ENCODE assay signal across 17 cellular contexts in genomic region chr14:21699551-21699950, GRCh38. TPM values are rescaled to one million over a fixed set of nuclear protein-coding genes. Genes with fewer than 3 reads are reported as not detected.
DNase-seq lines count a peak whose midpoint lies in the region; ATAC-seq, FAIRE-seq and TF ChIP-seq lines count a peak whose summit lies in the region.
"Had no signal": no experiment of that assay in that cellular context is flagged by ENCODE, and none has a peak within 500 bp of the region (broad histone marks: within the 10 kb centered on the region; RNA-seq: fewer than 3 reads in every experiment).

No MANE protein-coding gene starts in this region.

- no peak for TF ChIP-seq POLR2A in GM12892 (IDR thresholded peaks at IDR 0.05; ENCODE audit: low read depth, low read length)

- TF ChIP-seq CTCF in HEK293 (tag by site-specific recombination; IDR thresholded peaks at IDR 0.05) (no peak), hepatocyte (IDR thresholded peaks at IDR 0.05; ENCODE audit: poor library complexity) (no peak), progenitor cell of endocrine pancreas (IDR thresholded peaks at IDR 0.05; ENCODE audit: unreplicated experiment) (no peak)

- no peaks in the 10 kb centered on the region for H3K9me2 ChIP-seq in hepatocyte (replicated peaks; ENCODE audit: insufficient read depth)

- peak overlapping the region; percentile 89 for H3K27ac Mint-ChIP-seq in progenitor cell of endocrine pancreas
- H3K27ac Mint-ChIP-seq: CD4-positive, alpha-beta T cell had no signal

- peaks cover 0 to 6% (median 0%) of the 10 kb centered on the region in 11 experiments; a peak in 2 of 22 replicates for H4K20me1 ChIP-seq in BLaER1 treated with 17β-estradiol and CSF1 and Interleukin-3, amounts not matched to agents 10 nM and 100 nM
- no peaks in the 10 kb centered on the region for H4K20me1 ChIP-seq in hepatocyte (ENCODE audit: insufficient read depth, poor library complexity, severe bottlenecking)

- peaks cover 47 to 84% (median 61%) of the 10 kb centered on the region in 11 experiments for H3K27me3 ChIP-seq in BLaER1 treated with 17β-estradiol and CSF1 and Interleukin-3, amounts not matched to agents 10 nM and 100 nM
- H3K27me3 ChIP-seq in hepatocyte = no peaks in the 10 kb centered on the region

- H3K4me2 ChIP-seq in BLaER1 treated with 17β-estradiol and CSF1 and Interleukin-3, amounts not matched to agents 10 nM and 100 nM = peak overlapping the region in 10 of 11 experiments; percentile 3 to 84 (median 71); a peak in 18 of 22 replicates
- H3K4me2 ChIP-seq in hepatocyte = peak overlapping the region; percentile 8
- H3K4me2 ChIP-seq: A549 had no signal

- CTCF ChIA-PET in HEK293 (lab: Yijun Ruan, JAX) = interaction anchor here (1.4 kb wide), 1 partner anchor 12 kb away, joined by 5 read pairs; no protein-coding TSS in a partner anchor

- H3K9ac ChIP-seq in BLaER1 treated with 17β-estradiol and CSF1 and Interleukin-3, amounts not matched to agents 10 nM and 100 nM = no peak overlapping the region

- peaks cover 0 to 24% (median 13%) of the 10 kb centered on the region in 10 experiments; a peak in 18 of 20 replicates for H3K4me1 ChIP-seq in BLaER1 treated with 17β-estradiol and CSF1 and Interleukin-3, amounts not matched to agents 10 nM and 100 nM
- peaks cover 26% of the 10 kb centered on the region for H3K4me1 ChIP-seq in HEK293 (ENCODE audit: control insufficient read depth, insufficient read depth, low read length)
- H3K4me1 ChIP-seq in hepatocyte (ENCODE audit: insufficient read depth) = peaks cover 8% of the 10 kb centered on the region
- H3K4me1 ChIP-seq: A549 had no signal

- POLR2A ChIA-PET in HEK293 (lab: Yijun Ruan, JAX) = no interaction called here

- H3K4me3 ChIP-seq in BLaER1 treated with 17β-estradiol and CSF1 and Interleukin-3, amounts not matched to agents 10 nM and 100 nM = no peak overlapping the region
- H3K4me3 ChIP-seq in HEK293 (ENCODE audit: low read depth, low read length) (no peak overlapping the region), hepatocyte (no peak overlapping the region)
- H3K4me3 ChIP-seq: A549 had no signal

- no peak overlapping the region for H3K4me3 Mint-ChIP-seq in progenitor cell of endocrine pancreas (ENCODE audit: low read depth)
- H3K4me3 Mint-ChIP-seq: CD4-positive, alpha-beta T cell had no signal

- peaks cover 7% of the 10 kb centered on the region for H3K9me3 Mint-ChIP-seq in progenitor cell of endocrine pancreas (ENCODE audit: low read depth)
- H3K9me3 Mint-ChIP-seq: CD4-positive, alpha-beta T cell had no signal

- H3K27me3 Mint-ChIP-seq in progenitor cell of endocrine pancreas = no peaks in the 10 kb centered on the region

- peaks cover 9 to 28% (median 16%) of the 10 kb centered on the region in 11 experiments for H3K9me3 ChIP-seq in BLaER1 treated with 17β-estradiol and CSF1 and Interleukin-3, amounts not matched to agents 10 nM and 100 nM (replicated peaks in 1 of 11)
- H3K9me3 ChIP-seq in HEK293 (ENCODE audit: control insufficient read depth, insufficient read depth, low read depth, low read length) (no peaks in the 10 kb centered on the region), hepatocyte (ENCODE audit: low read depth) (no peaks in the 10 kb centered on the region)
- H3K9me3 ChIP-seq: A549 had no signal

- H3K27ac ChIP-seq in BLaER1 treated with 17β-estradiol and CSF1 and Interleukin-3, amounts not matched to agents 10 nM and 100 nM = no peak overlapping the region
- H3K27ac ChIP-seq in HEK293 (ENCODE audit: extremely low read depth, low read depth, low read length) (no peak overlapping the region), hepatocyte (peak overlapping the region; percentile 65)
- H3K27ac ChIP-seq: A549, HL-60 had no signal

- no peak for ATAC-seq in HG03571 (IDR thresholded peaks at IDR 0.05; ENCODE audit: unreplicated experiment)
- ATAC-seq: A549 had no signal

- no peaks in the 10 kb centered on the region for H3K36me3 Mint-ChIP-seq in progenitor cell of endocrine pancreas (ENCODE audit: insufficient read depth)

- H3K4me1 Mint-ChIP-seq in progenitor cell of endocrine pancreas (ENCODE audit: low read depth) = peaks cover 12% of the 10 kb centered on the region

- WGBS in hepatocyte (ENCODE audit: low lambda C conversion rate, missing lambda C conversion rate) = 54% methylated on average over 2 of the region's 2 CpGs

- DNase-seq in hepatocyte (ENCODE audit: low spot score) (no peak), progenitor cell of endocrine pancreas (ENCODE audit: low spot score, unreplicated experiment) (no peak), GM12892 (ENCODE audit: insufficient read length) (no peak), HPDE6-E6E7 (ENCODE audit: extremely low spot score) (no peak)
- DNase-seq: CD4-positive, alpha-beta T cell; GF-D8; HCEC 1CT; IMR-90; KBM-7 had no signal

- FAIRE-seq in GM12892 (lab: Jason Lieb, UNC) = no peak

- H2AFZ ChIP-seq in hepatocyte = peak overlapping the region; percentile 6

- no peaks in the 10 kb centered on the region for H3K36me3 ChIP-seq in BLaER1 treated with 17β-estradiol and CSF1 and Interleukin-3, amounts not matched to agents 10 nM and 100 nM
- H3K36me3 ChIP-seq in HEK293 (ENCODE audit: control insufficient read depth in 2 of 2, insufficient read depth in 1 of 2, low read length in 2 of 2) = no peaks in the 10 kb centered on the region
- no peaks in the 10 kb centered on the region for H3K36me3 ChIP-seq in hepatocyte (replicated peaks; ENCODE audit: insufficient read depth, low read depth)

- no peaks in the 10 kb centered on the region for H3K79me2 ChIP-seq in hepatocyte

TF ChIP-seq in HEK293, 187 proteins besides CTCF, POLR2A, EP300 and RAD21:
- TF ChIP-seq ZIC2 (tag by site-specific recombination; IDR thresholded peaks at IDR 0.05) (peak; percentile 24; the same call in 1 of the 2 replicates), GLIS1 (tag by site-specific recombination; IDR thresholded peaks at IDR 0.05) (0 out of 2 replicates have a peak, but pooled peaks have one; percentile 11), SP7 (tag by site-specific recombination; IDR thresholded peaks at IDR 0.05) (no peak), ZNF214 (tag by site-specific recombination; IDR thresholded peaks at IDR 0.05; ENCODE audit: borderline replicate concordance) (no peak), ZNF692 (tag by site-specific recombination; IDR thresholded peaks at IDR 0.05) (no peak), ZNF571 (tag by site-specific recombination; IDR thresholded peaks at IDR 0.05) (no peak), PATZ1 (tag by site-specific recombination; IDR thresholded peaks at IDR 0.05) (no peak), ZNF121 (tag by site-specific recombination; IDR thresholded peaks at IDR 0.05) (no peak), ZBTB49 (tag by site-specific recombination; IDR thresholded peaks at IDR 0.05; ENCODE audit: low read depth) (no peak), ZNF664 (tag by site-specific recombination; IDR thresholded peaks at IDR 0.05) (no peak), ZNF341 (tag by site-specific recombination; IDR thresholded peaks at IDR 0.05; ENCODE audit: low read depth) (0 out of 2 replicates have a peak, but pooled peaks have one; percentile 3)

RNA-seq across cellular contexts. Expression of gene OR4E1, which starts 25.9 kb away (rescaled TPM):
- total RNA-seq in hepatocyte (0.03 and 0.44 TPM in 2 replicates), progenitor cell of endocrine pancreas (not detected in 2 replicates)
- polyA plus RNA-seq in hepatocyte = not detected in 2 replicates
- not detected for polyA plus RNA-seq in GM12892 (2012; ENCODE audit: missing spikeins)
- total RNA-seq: CD4-positive, alpha-beta T cell; H4; IMR-90 had no signal
- polyA plus RNA-seq: A549, AG04450, BJ, IMR-90 had no signal

RNA-seq across cellular contexts. Expression of gene OR4E2, which starts 45.9 kb away (rescaled TPM):
- total RNA-seq in hepatocyte = not detected in 2 replicates
- polyA plus RNA-seq in hepatocyte = not detected in 2 replicates
- total RNA-seq in progenitor cell of endocrine pancreas = not detected in 2 replicates
- polyA plus RNA-seq in GM12892 (2012; ENCODE audit: missing spikeins) = not detected
- total RNA-seq: CD4-positive, alpha-beta T cell; H4; IMR-90 had no signal
- polyA plus RNA-seq: A549, AG04450, BJ, IMR-90 had no signal
